Comparison of ENCODE assay signal across 23 cellular contexts in the genomic region with DNA sequence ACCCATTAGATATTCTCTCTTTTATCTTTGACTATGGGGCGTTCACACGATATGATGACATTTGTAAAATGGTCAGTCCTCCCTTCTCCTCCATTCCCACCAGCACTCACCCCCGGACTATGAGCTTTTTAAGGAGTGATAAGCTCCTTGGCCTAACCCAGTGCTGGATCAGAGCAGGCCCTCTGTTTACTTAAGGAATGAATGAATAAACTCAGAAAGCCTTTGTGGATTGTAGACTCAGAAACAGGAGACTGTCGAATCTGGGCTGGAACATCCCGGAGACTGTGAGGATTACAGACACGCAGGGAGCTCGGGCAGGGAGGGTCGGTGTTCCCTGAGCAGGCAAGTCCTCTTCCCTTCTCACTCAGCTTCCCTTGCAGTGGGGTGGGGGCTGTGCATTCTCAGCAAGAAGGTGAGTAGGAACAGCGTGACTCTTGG. TPM values are rescaled to one million over a fixed set of nuclear protein-coding genes. Genes with fewer than 3 reads are reported as not detected.
DNase-seq lines count a peak whose midpoint lies in the region; ATAC-seq and TF ChIP-seq lines count a peak whose summit lies in the region.
"Had no signal": no experiment of that assay in that cellular context is flagged by ENCODE, and none has a peak within 500 bp of the region (broad histone marks: within the 10 kb centered on the region; RNA-seq: fewer than 3 reads in every experiment).

No MANE protein-coding gene starts in this region.

- H4K20me1 ChIP-seq in PC-3 (ENCODE audit: low read length) = no peaks in the 10 kb centered on the region

- peak; percentile 61 for DNase-seq in AG08396 (ENCODE audit: low spot score)
- peak; percentile 47 for DNase-seq in PC-3
- peak in 2 of 3 donors; percentile 50 to 71 for DNase-seq in right cardiac atrium
- DNase-seq in omental fat pad (ENCODE audit: low spot score) = no peak
- no peak for DNase-seq in activated CD4-positive, alpha-beta T cell treated with anti-CD3 and anti-CD28 coated beads for 4 hours
- no peak for DNase-seq in SK-N-DZ (ENCODE audit: low spot score)
- DNase-seq: activated CD8-positive, alpha-beta memory T cell treated with anti-CD3 and anti-CD28 coated beads for 24 hours; activated naive CD4-positive, alpha-beta T cell treated with anti-CD3 and anti-CD28 coated beads, Interleukin-2, amount 50 U/mL, for 16 hours; activated T-cell treated with anti-CD3 and anti-CD28 coated beads, Interleukin-2, amount 50 U/mL, for 72 hours; C1 segment of cervical spinal cord; effector memory CD8-positive, alpha-beta T cell; GDM1; GOT3; NCI-H1436; NCI-H2171 treated with DMSO at 0.1 percent for 48 hours; PC-9; stimulated activated CD4-positive, alpha-beta T cell treated with anti-CD3 and anti-CD28 coated beads, Interleukin-4, amount 100 ng/mL, for 24 hours; T-helper 17 cell had no signal

- H3K4me1 ChIP-seq in PC-3 (ENCODE audit: insufficient read depth, low read length) (peaks cover 39% of the 10 kb centered on the region), right cardiac atrium (ENCODE audit: control insufficient read depth, insufficient read depth, low read length) (peaks cover 6% of the 10 kb centered on the region)

- H3K9ac ChIP-seq in PC-3 (ENCODE audit: low read length) = no peak overlapping the region

- WGBS in right cardiac atrium = 60% methylated on average over 9 of the region's 9 CpGs

- ATAC-seq in PC-3 (no peak), right cardiac atrium (peak; percentile 74 to 87), omental fat pad (ENCODE audit: low FRiP score) (peak; percentile 39), HG02678 (IDR thresholded peaks at IDR 0.05; ENCODE audit: unreplicated experiment) (no peak), HG03571 (IDR thresholded peaks at IDR 0.05; ENCODE audit: unreplicated experiment) (no peak)
- ATAC-seq: activated T-cell treated with anti-CD3 and anti-CD28 coated beads, Interleukin-2, amount 50 U/mL, for 72 hours; effector memory CD8-positive, alpha-beta T cell; T-helper 17 cell; WTC11 had no signal

- H3K27ac ChIP-seq in PC-3 (ENCODE audit: low read length) = no peak overlapping the region
- H3K27ac ChIP-seq in right cardiac atrium (ENCODE audit: low read length) = peak overlapping the region; percentile 67
- H3K27ac ChIP-seq: PC-9, SJSA1, skin epidermis had no signal

- no peaks in the 10 kb centered on the region for H3F3A ChIP-seq in PC-3 (ENCODE audit: low read length, unreplicated experiment)

- H3K9me3 ChIP-seq in PC-3 (ENCODE audit: low read length) (no peaks in the 10 kb centered on the region), right cardiac atrium (ENCODE audit: control insufficient read depth, low read length) (no peaks in the 10 kb centered on the region)
- H3K9me3 ChIP-seq: SJSA1 had no signal

- H2AFZ ChIP-seq in PC-3 (ENCODE audit: low read length) = no peak overlapping the region
- H2AFZ ChIP-seq: PC-9 had no signal

- H3K27me3 ChIP-seq in PC-3 (ENCODE audit: low read length) (no peaks in the 10 kb centered on the region), right cardiac atrium (ENCODE audit: control insufficient read depth, insufficient read depth) (no peaks in the 10 kb centered on the region)
- H3K27me3 ChIP-seq: SJSA1 had no signal

- TF ChIP-seq CTCF in PC-3 (conservative IDR thresholded peaks at IDR 0.05; ENCODE audit: low read depth, low read length) (no peak), omental fat pad (IDR thresholded peaks at IDR 0.05) (no peak)

- CTCF ChIA-PET in PC-3 (lab: Charles Lee) = interaction anchor here (1.0 kb wide), 3 partner anchors 15 to 218 kb away, joined by 3 to 4 read pairs (median 4); no protein-coding TSS in a partner anchor

- no peaks in the 10 kb centered on the region for H3K79me2 ChIP-seq in PC-3 (ENCODE audit: low read length)

- H3K4me2 ChIP-seq in PC-3 (ENCODE audit: low read length) = no peak overlapping the region
- H3K4me2 ChIP-seq: PC-9 had no signal

- H3K4me3 ChIP-seq in PC-3 (ENCODE audit: low read length) (no peak overlapping the region), right cardiac atrium (ENCODE audit: low read length) (no peak overlapping the region)
- H3K4me3 ChIP-seq: PC-9, SJSA1, skin epidermis had no signal

- no TSS peak for BruUV-seq in PC-3 (replicated peaks; lab: Mats Ljungman, UMichigan)

- no peaks in the 10 kb centered on the region for H3K36me3 ChIP-seq in PC-3 (ENCODE audit: low read depth, low read length)
- H3K36me3 ChIP-seq: SJSA1 had no signal

- H3K9me2 ChIP-seq in PC-3 (replicated peaks; ENCODE audit: low read length) = no peaks in the 10 kb centered on the region

- POLR2A ChIA-PET in PC-3 (lab: Charles Lee; ENCODE audit: unreplicated experiment) = interaction anchor here (0.5 to 0.6 kb wide), 3 partner anchors 60 to 597 kb away, joined by 3 to 24 read pairs (median 6); no protein-coding TSS in a partner anchor

- intact Hi-C loops in PC-3 (cut with micrococcal nuclease) = no loop called here
- intact Hi-C loops in right cardiac atrium (cut with DNase I) = no loop called here

RNA-seq across cellular contexts. Expression of gene ZCCHC24, which starts 6.8 kb away (rescaled TPM):
- total RNA-seq in PC-3 (2014; rRNA removed) = 32.9 and 40.7 TPM in 2 replicates
- total RNA-seq in right cardiac atrium = 10 to 100 TPM; 60.4 to 75.3 (median 63.8) TPM
- 31.3 TPM for polyA plus RNA-seq in right cardiac atrium
- 10 to 100 TPM; 47.1 to 73.6 (median 55.5) TPM for total RNA-seq in omental fat pad
- 1.1 and 2.0 TPM in 2 replicates for polyA plus RNA-seq in SK-N-DZ (2014; cell fraction: cytosol; rRNA removed)
- polyA plus RNA-seq in SK-N-DZ (2014; cell fraction: nucleus; rRNA removed) = 0.60 and 0.84 TPM in 2 replicates

Comparison
In these comparisons a context has a peak if more than half of its experiments do, and no peak if none do; other contexts are left out.
1. DNase-seq: peak in AG08396 (single experiment), PC-3 (single experiment) and right cardiac atrium (2 of 3); none in omental fat pad (single experiment), activated CD4-positive, alpha-beta T cell treated with anti-CD3 and anti-CD28 coated beads for 4 hours (0 of 2) and SK-N-DZ (single experiment).
2. ATAC-seq: peak in right cardiac atrium (2 of 2) and omental fat pad (single experiment); none in PC-3 (single experiment), HG02678 (single experiment) and HG03571 (single experiment).